Comparison of ENCODE assay signal across 30 cellular contexts in genomic region chr12:89323568-89324218, GRCh38. TPM values are rescaled to one million over a fixed set of nuclear protein-coding genes. Genes with fewer than 3 reads are reported as not detected.
DNase-seq lines count a peak whose midpoint lies in the region; ATAC-seq and TF ChIP-seq lines count a peak whose summit lies in the region.
"Had no signal": no experiment of that assay in that cellular context is flagged by ENCODE, and none has a peak within 500 bp of the region (broad histone marks: within the 10 kb centered on the region; RNA-seq: fewer than 3 reads in every experiment).

No MANE protein-coding gene starts in this region.

- peaks cover 44% of the 10 kb centered on the region for H3K4me1 ChIP-seq in cardiac muscle cell (ENCODE audit: low read depth)
- peaks cover 56% of the 10 kb centered on the region for H3K4me1 ChIP-seq in OCI-LY3 (ENCODE audit: low read length)
- H3K4me1 ChIP-seq in tibial nerve: peaks cover 0 to 47% (median 12%) of the 10 kb centered on the region in 4 donors
- H3K4me1 ChIP-seq: A549 had no signal

- DNase-seq in cardiac muscle cell (ENCODE audit: low read depth in 1 of 2, low spot score in 1 of 2): no peak
- DNase-seq in Right ventricle myocardium superior: no peak
- peak; percentile 46 for DNase-seq in myocyte (ENCODE audit: low read depth)
- no peak for DNase-seq in tibial nerve (ENCODE audit: low spot score in 2 of 2)
- no peak for DNase-seq in RPMI8226
- DNase-seq in activated CD4-positive, CD25-positive, alpha-beta regulatory T cell treated with anti-CD3 and anti-CD28 coated beads, Interleukin-2, amount 50 U/mL, for 72 hours: no peak
- no peak for DNase-seq in NCI-H774 (lab: John Stamatoyannopoulos, UW)
- DNase-seq: AML-193; Caco-2; CD4-positive, alpha-beta memory T cell; DMS79; EL; GDM1; GM23248; H7; HFFc6; NCI-H1092 treated with DMSO at 0.1 percent for 48 hours; NCI-H1436; NCI-H187; NCI-H2081 treated with DMSO at 0.1 percent for 48 hours; NCI-H2171; NCI-H226; NCI-H510A; NCI-H69; PC-9; SHP77 had no signal

- no peak for TF ChIP-seq EP300 in tibial nerve (IDR thresholded peaks at IDR 0.05)

- WGBS in tibial nerve, 2 donors: 65 to 68% methylated on average over 3 of the region's 3 CpGs

- H3K36me3 ChIP-seq in cardiac muscle cell (peaks cover 6% of the 10 kb centered on the region), OCI-LY3 (replicated peaks; ENCODE audit: low read depth, low read length) (no peaks in the 10 kb centered on the region), tibial nerve (no peaks in the 10 kb centered on the region)
- H3K36me3 ChIP-seq: BLaER1 treated with 17β-estradiol and CSF1 and Interleukin-3, amounts not matched to agents 10 nM and 100 nM had no signal

- no peaks in the 10 kb centered on the region for H4K20me1 ChIP-seq in OCI-LY3 (ENCODE audit: insufficient read depth, low read length)
- H4K20me1 ChIP-seq: BLaER1 treated with 17β-estradiol and CSF1 and Interleukin-3, amounts not matched to agents 10 nM and 100 nM had no signal

- H3K9ac ChIP-seq in OCI-LY3 (ENCODE audit: low read length): no peak overlapping the region
- H3K9ac ChIP-seq: BLaER1 treated with 17β-estradiol and CSF1 and Interleukin-3, amounts not matched to agents 10 nM and 100 nM; GM23248 had no signal

- intact Hi-C loops in Right ventricle myocardium superior (cut with DNase I): no loop called here

- H2AFZ ChIP-seq in OCI-LY3 (ENCODE audit: low read depth, low read length): no peak overlapping the region
- H2AFZ ChIP-seq: GM23248, PC-9 had no signal

- H3K27ac ChIP-seq in cardiac muscle cell (peak overlapping the region; percentile 100), OCI-LY3 (ENCODE audit: low read length) (no peak overlapping the region), tibial nerve (peak overlapping the region; percentile 1 to 56 (median 19))
- H3K27ac ChIP-seq: A549, GM23248, PC-9 had no signal

- no peaks in the 10 kb centered on the region for H3K9me3 ChIP-seq in cardiac muscle cell (ENCODE audit: low read depth)
- no peaks in the 10 kb centered on the region for H3K9me3 ChIP-seq in OCI-LY3 (ENCODE audit: insufficient read depth, low read length)
- H3K9me3 ChIP-seq in tibial nerve: no peaks in the 10 kb centered on the region
- H3K9me3 ChIP-seq: A549; BLaER1 treated with 17β-estradiol and CSF1 and Interleukin-3, amounts not matched to agents 10 nM and 100 nM; Caco-2 had no signal

- no peaks in the 10 kb centered on the region for H3K27me3 ChIP-seq in cardiac muscle cell
- H3K27me3 ChIP-seq in OCI-LY3 (ENCODE audit: low read depth, low read length): no peaks in the 10 kb centered on the region
- H3K27me3 ChIP-seq in tibial nerve: no peaks in the 10 kb centered on the region
- H3K27me3 ChIP-seq: BLaER1 treated with 17β-estradiol and CSF1 and Interleukin-3, amounts not matched to agents 10 nM and 100 nM had no signal

- no peak for ATAC-seq in Right ventricle myocardium superior (ENCODE audit: poor library complexity)
- ATAC-seq: A549, GM12878 had no signal

- H3K4me2 ChIP-seq in OCI-LY3 (ENCODE audit: low read length): peak overlapping the region; percentile 10
- H3K4me2 ChIP-seq: A549, PC-9 had no signal

- no peak for TF ChIP-seq CTCF in cardiac muscle cell (IDR thresholded peaks at IDR 0.05; ENCODE audit: low read depth, low read length)
- TF ChIP-seq CTCF in OCI-LY3 (IDR thresholded peaks at IDR 0.05; ENCODE audit: low read depth, low read length): no peak
- TF ChIP-seq CTCF in tibial nerve (IDR thresholded peaks at IDR 0.05): no peak

- H3K79me2 ChIP-seq in OCI-LY3 (ENCODE audit: low read length): no peaks in the 10 kb centered on the region

- no peak overlapping the region for H3K4me3 ChIP-seq in cardiac muscle cell
- no peak overlapping the region for H3K4me3 ChIP-seq in OCI-LY3 (ENCODE audit: low read length)
- H3K4me3 ChIP-seq in tibial nerve: no peak overlapping the region
- H3K4me3 ChIP-seq: A549; BLaER1 treated with 17β-estradiol and CSF1 and Interleukin-3, amounts not matched to agents 10 nM and 100 nM; GM12878; GM23248; PC-9 had no signal

- TF ChIP-seq POLR2A in tibial nerve (IDR thresholded peaks at IDR 0.05): no peak

RNA-seq across cellular contexts. Expression of gene DUSP6, which starts 28.6 kb away (rescaled TPM):
- total RNA-seq in cardiac muscle cell (200 and 260 TPM in 2 replicates), Right ventricle myocardium superior (26.7 TPM), myocyte (15.7 and 19.9 TPM in 2 replicates), tibial nerve (10 to 100 TPM; 66.5 to 85.2 (median 72.8) TPM)
- polyA plus RNA-seq in cardiac muscle cell: 177 and 191 TPM in 2 replicates
- 22.1 TPM for polyA plus RNA-seq in myocyte (2012)
